In genomic region chr18:21915546-21915945, GRCh38 we compare ENCODE assay signal across 25 cellular contexts.
"Had no signal": no experiment of that assay in that cellular context is flagged by ENCODE, and none has a peak within 500 bp of the region (broad histone marks: within the 10 kb centered on the region; RNA-seq: fewer than 3 reads in every experiment).

No MANE protein-coding gene starts in this region.

- H3K27ac ChIP-seq: KMS-11 had no signal

- H3K27me3 ChIP-seq: MG63 had no signal

- H3K36me3 ChIP-seq: MG63 had no signal

- H3K4me3 ChIP-seq: MG63 had no signal

- H3K4me2 ChIP-seq: KMS-11 had no signal

- DNase-seq: Karpas-422, MG63, MM.1S, MV-4-11, NCI-H1048, NCI-H1092, NCI-H1092 treated with DMSO at 0.1 percent for 48 hours, NCI-H1105, NCI-H1105 treated with DMSO at 0.1 percent for 48 hours, NCI-H1417 treated with DMSO at 0.1 percent for 48 hours, NCI-H1436, NCI-H1436 treated with DMSO at 0.1 percent for 48 hours, NCI-H187, NCI-H187 treated with DMSO at 0.1 percent for 48 hours, NCI-H2029, NCI-H2029 treated with DMSO at 0.1 percent for 48 hours, NCI-H2081 treated with DMSO at 0.1 percent for 48 hours, NCI-H2107, NCI-H2171, NCI-H2227 treated with DMSO at 0.1 percent for 48 hours, NCI-H345, NCI-H446 treated with DMSO at 0.1 percent for 48 hours, NCI-H510A, NCI-H510A treated with DMSO at 0.1 percent for 48 hours had no signal

- H3K9ac ChIP-seq: KMS-11 had no signal
